2 cellular contexts compared by ENCODE assay signal in the genomic region with DNA sequence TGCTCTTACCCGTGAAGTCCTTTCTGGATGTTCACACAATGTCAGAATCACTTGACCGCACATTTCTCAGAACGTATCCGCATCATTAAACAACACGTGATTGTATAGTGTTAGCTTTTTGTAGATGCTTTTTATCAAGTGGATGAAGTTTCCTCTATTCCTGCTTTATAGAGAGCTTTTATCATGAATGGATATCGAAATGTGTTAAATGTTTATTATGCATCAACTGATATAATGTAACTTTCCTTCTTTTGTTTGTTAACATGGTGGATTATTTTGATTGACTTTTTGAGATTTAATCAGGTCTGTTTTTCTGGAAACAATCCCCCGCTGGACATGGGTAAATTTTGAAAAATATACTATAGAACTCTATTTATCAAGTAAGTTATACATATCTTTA. TPM values are rescaled to one million over a fixed set of nuclear protein-coding genes. Genes with fewer than 3 reads are reported as not detected.
"Had no signal": no experiment of that assay in that cellular context is flagged by ENCODE, and none has a peak within 500 bp of the region (broad histone marks: within the 10 kb centered on the region; RNA-seq: fewer than 3 reads in every experiment).

Gene OR2A7, minus strand, starts transcription at position 101 of the 400 bp plus-strand sequence. CDS start 5,164 bp downstream, outside the sequence.

RNA-seq across cellular contexts. Expression of gene OR2A7, which starts in this region (rescaled TPM):
- total RNA-seq: dermis microvascular lymphatic vessel endothelial cell, endothelial cell of umbilical vein had no signal
